1 cellular context compared by ENCODE assay signal in genomic region chr12:121579981-121580868, GRCh38.
TF ChIP-seq lines count a peak whose summit lies in the region.

No MANE protein-coding gene starts in this region.

TF ChIP-seq in GM23338, 12 proteins besides CTCF, POLR2A, EP300 and RAD21 (continued from another document):
- TF ChIP-seq ETS1 (IDR thresholded peaks at IDR 0.05): peak; percentile 75; the same call in 1 of the 2 replicates
